Comparison of ENCODE assay signal across 11 cellular contexts in genomic region chr12:104520242-104520900, GRCh38.
DNase-seq lines count a peak whose midpoint lies in the region; ATAC-seq and TF ChIP-seq lines count a peak whose summit lies in the region.
"Had no signal": no experiment of that assay in that cellular context is flagged by ENCODE, and none has a peak within 500 bp of the region (broad histone marks: within the 10 kb centered on the region; RNA-seq: fewer than 3 reads in every experiment).

No MANE protein-coding gene starts in this region.

- H3K27me3 ChIP-seq in DND-41 (ENCODE audit: insufficient read depth, low read length, poor library complexity): no peaks in the 10 kb centered on the region
- no peaks in the 10 kb centered on the region for H3K27me3 ChIP-seq in tibial nerve
- H3K27me3 ChIP-seq: tibial artery had no signal

- peak overlapping the region; percentile 51 for H3K27ac ChIP-seq in DND-41 (ENCODE audit: low read length)
- H3K27ac ChIP-seq in tibial nerve: no peak overlapping the region
- H3K27ac ChIP-seq: tibial artery had no signal

- peaks cover 96% of the 10 kb centered on the region for H4K20me1 ChIP-seq in DND-41 (ENCODE audit: insufficient read depth, low read length)

- 79 to 82% methylated on average over 4 of the region's 4 CpGs for WGBS in tibial nerve, 2 donors

- TF ChIP-seq EP300 in tibial nerve (IDR thresholded peaks at IDR 0.05): no peak

- H3K4me3 ChIP-seq in DND-41 (ENCODE audit: low read depth in 1 of 2, low read length in 2 of 2): no peak overlapping the region
- no peak overlapping the region for H3K4me3 ChIP-seq in fibroblast of pulmonary artery (replicated peaks; ENCODE audit: low read depth, low read length)
- no peak overlapping the region for H3K4me3 ChIP-seq in tibial nerve
- H3K4me3 ChIP-seq: tibial artery had no signal

- no peak for ATAC-seq in DND-41 (ENCODE audit: insufficient read depth, low read depth)
- ATAC-seq in GM21423 (IDR thresholded peaks at IDR 0.05; ENCODE audit: unreplicated experiment): peak; percentile 71
- peak; percentile 58 for ATAC-seq in HG03571 (IDR thresholded peaks at IDR 0.05; ENCODE audit: unreplicated experiment)
- ATAC-seq: Panc1 had no signal

- TF ChIP-seq POLR2A in tibial nerve (IDR thresholded peaks at IDR 0.05): no peak

- H3K4me1 ChIP-seq in DND-41 (ENCODE audit: insufficient read depth, low read length) (peaks cover 67% of the 10 kb centered on the region), tibial nerve (peaks cover 0 to 30% (median 22%) of the 10 kb centered on the region in 4 donors)

- DNase-seq in DND-41 (no peak), fibroblast of pulmonary artery (ENCODE audit: low read depth) (peak; percentile 24), iPS-NIHi11 (ENCODE audit: low spot score) (no peak), NCI-H2227 (lab: John Stamatoyannopoulos, UW; ENCODE audit: unreplicated experiment) (no peak), tibial nerve (ENCODE audit: low spot score in 2 of 2) (no peak)
- DNase-seq in stimulated activated CD4-positive, alpha-beta T cell treated with anti-CD3 and anti-CD28 coated beads, Interleukin-1b, Interleukin-23, amount 100 ng/mL, for 48 hours: no peak
- DNase-seq: stimulated activated CD4-positive, alpha-beta T cell treated with anti-CD3 and anti-CD28 coated beads, Interleukin-15, amount 100 ng/mL, for 24 hours; tibial artery had no signal

- H3K4me2 ChIP-seq in DND-41 (ENCODE audit: insufficient read depth, low read length): no peak overlapping the region

- H3K36me3 ChIP-seq in DND-41 (ENCODE audit: insufficient read depth, low read length) (peaks cover 26% of the 10 kb centered on the region), tibial nerve (no peaks in the 10 kb centered on the region)
- H3K36me3 ChIP-seq: tibial artery had no signal

- peaks cover 100% of the 10 kb centered on the region for H3K79me2 ChIP-seq in DND-41 (ENCODE audit: insufficient read depth, low read length)

- no peak overlapping the region for H2AFZ ChIP-seq in DND-41 (ENCODE audit: low read depth, low read length)

- no peak overlapping the region for H3K9ac ChIP-seq in DND-41 (ENCODE audit: low read depth, low read length)

- no peak for TF ChIP-seq CTCF in DND-41 (IDR thresholded peaks at IDR 0.05; ENCODE audit: borderline replicate concordance, extremely low read depth, low read length, poor library complexity, severe bottlenecking)
- TF ChIP-seq CTCF in fibroblast of pulmonary artery (IDR thresholded peaks at IDR 0.05; ENCODE audit: low read length, missing control alignments): no peak
- TF ChIP-seq CTCF in tibial nerve (IDR thresholded peaks at IDR 0.05): no peak

- H3K9me3 ChIP-seq in DND-41 (ENCODE audit: insufficient read depth, low read length, severe bottlenecking) (no peaks in the 10 kb centered on the region), tibial nerve (no peaks in the 10 kb centered on the region)
- H3K9me3 ChIP-seq: tibial artery had no signal
